In the genomic region with DNA sequence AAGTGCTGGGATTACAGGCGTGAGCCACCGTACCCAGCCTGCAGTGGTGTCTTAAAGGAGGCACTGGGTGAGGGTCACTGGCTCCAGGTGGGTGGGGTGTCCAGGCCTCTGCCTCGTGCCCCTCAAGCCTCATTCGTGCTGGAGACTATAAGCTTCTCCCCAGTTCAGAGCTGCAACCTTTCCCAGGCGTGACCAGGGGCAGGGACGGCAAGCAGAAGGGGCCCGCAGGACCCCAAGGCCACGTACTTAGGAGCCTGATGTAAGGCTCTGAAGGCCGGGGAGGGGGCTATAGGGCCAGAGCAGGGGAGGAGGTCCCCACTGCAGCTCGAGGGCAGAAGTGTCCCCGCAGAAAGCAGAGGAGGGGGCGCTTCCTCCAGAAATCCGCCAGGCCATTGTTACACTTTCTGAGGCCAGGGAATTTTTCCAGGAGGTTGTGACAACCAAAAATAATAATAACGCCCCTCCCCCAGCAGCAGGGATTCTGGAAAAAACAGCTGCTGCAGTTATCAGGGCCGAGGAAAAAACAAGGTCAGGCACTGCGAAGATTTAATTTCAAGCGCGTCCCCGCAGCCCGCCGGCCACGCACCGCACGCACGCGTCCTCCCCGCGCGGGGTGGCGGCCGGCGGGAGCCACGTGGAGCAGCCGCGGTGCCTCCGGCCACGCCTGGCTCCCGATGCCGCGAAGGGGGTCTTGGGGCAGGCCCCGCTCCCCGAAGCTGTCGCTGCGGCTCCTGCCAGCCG, we compare ENCODE assay signal across 11 cellular contexts. TPM values are rescaled to one million over a fixed set of nuclear protein-coding genes. Genes with fewer than 3 reads are reported as not detected.
DNase-seq lines count a peak whose midpoint lies in the region; ATAC-seq and TF ChIP-seq lines count a peak whose summit lies in the region.
"Had no signal": no experiment of that assay in that cellular context is flagged by ENCODE, and none has a peak within 500 bp of the region (broad histone marks: within the 10 kb centered on the region; RNA-seq: fewer than 3 reads in every experiment).

No MANE protein-coding gene starts in this region.

- POLR2A ChIA-PET in A673 (lab: Charles Lee; ENCODE audit: low non-redundant PET): no interaction called here

- ATAC-seq in GM18870 (IDR thresholded peaks at IDR 0.05; ENCODE audit: unreplicated experiment): no peak
- ATAC-seq in HG03039 (IDR thresholded peaks at IDR 0.05; ENCODE audit: unreplicated experiment): no peak

- peaks cover 32% of the 10 kb centered on the region for H3K4me1 ChIP-seq in A673 (ENCODE audit: insufficient read depth, low read length, poor library complexity, severe bottlenecking)
- peaks cover 37% of the 10 kb centered on the region for H3K4me1 ChIP-seq in neural progenitor cell

- peaks cover 10% of the 10 kb centered on the region for H3K36me3 Mint-ChIP-seq in neural progenitor cell

- H3F3A ChIP-seq in neural progenitor cell (ENCODE audit: low read depth): peaks cover 64% of the 10 kb centered on the region

- no peaks in the 10 kb centered on the region for H3K36me3 ChIP-seq in A673 (ENCODE audit: insufficient read depth, low read length, poor library complexity, severe bottlenecking)
- no peaks in the 10 kb centered on the region for H3K36me3 ChIP-seq in neural progenitor cell

- peaks cover 87% of the 10 kb centered on the region for H4K20me1 ChIP-seq in neural progenitor cell (ENCODE audit: low read depth)

- DNase-seq in A673 (ENCODE audit: low spot score): no peak
- peak; percentile 18 for DNase-seq in SK-N-DZ (ENCODE audit: low spot score)
- DNase-seq in fibroblast of mammary gland (ENCODE audit: low read depth): no peak
- DNase-seq in neural progenitor cell (ENCODE audit: low spot score): no peak
- no peak for DNase-seq in A172 (ENCODE audit: low spot score)
- no peak for DNase-seq in posterior vena cava (ENCODE audit: low spot score)
- DNase-seq: activated naive CD4-positive, alpha-beta T cell treated with anti-CD3 and anti-CD28 coated beads, Interleukin-2, amount 50 U/mL, for 16 hours; SHP77 had no signal

- H3K27ac Mint-ChIP-seq in neural progenitor cell: peak overlapping the region; percentile 91
- H3K27ac Mint-ChIP-seq: stimulated activated naive CD8-positive, alpha-beta T cell treated with anti-CD3 and anti-CD28 coated beads, Interleukin-15, Interleukin-2, amounts not matched to agents 100 ng/mL and 50 ng/mL, for 24 hours had no signal

- TF ChIP-seq CTCF in A673 (conservative IDR thresholded peaks at IDR 0.05; ENCODE audit: low read depth, low read length): no peak
- TF ChIP-seq CTCF in fibroblast of mammary gland (conservative IDR thresholded peaks at IDR 0.05; ENCODE audit: control insufficient read depth, insufficient read depth, low read depth, low read length): no peak
- no peak for TF ChIP-seq CTCF in neural progenitor cell (IDR thresholded peaks at IDR 0.05)

- no peak overlapping the region for H2AFZ ChIP-seq in neural progenitor cell (replicated peaks)

- H3K27me3 ChIP-seq in A673 (replicated peaks; ENCODE audit: insufficient read depth, low read depth, low read length, poor library complexity): no peaks in the 10 kb centered on the region
- H3K27me3 ChIP-seq in neural progenitor cell: peaks cover 32% of the 10 kb centered on the region

- BruUV-seq in A673 (replicated peaks; lab: Mats Ljungman, UMichigan): no TSS peak

- H3K9me3 Mint-ChIP-seq in neural progenitor cell: no peaks in the 10 kb centered on the region
- H3K9me3 Mint-ChIP-seq: stimulated activated naive CD8-positive, alpha-beta T cell treated with anti-CD3 and anti-CD28 coated beads, Interleukin-15, Interleukin-2, amounts not matched to agents 100 ng/mL and 50 ng/mL, for 24 hours had no signal

- peaks cover 38% of the 10 kb centered on the region for H3K4me1 Mint-ChIP-seq in neural progenitor cell

- intact Hi-C loops in A673 (cut with micrococcal nuclease; ENCODE audit: unreplicated experiment) (no loop called here), posterior vena cava (cut with DNase I) (loop anchor here in 1 of 2 donors (1.0 kb wide), 1 partner anchor 60 kb away; no protein-coding TSS in a partner anchor)

- H3K4me3 Mint-ChIP-seq in neural progenitor cell: peak overlapping the region; percentile 80
- H3K4me3 Mint-ChIP-seq: stimulated activated naive CD8-positive, alpha-beta T cell treated with anti-CD3 and anti-CD28 coated beads, Interleukin-15, Interleukin-2, amounts not matched to agents 100 ng/mL and 50 ng/mL, for 24 hours had no signal

- peaks cover 6% of the 10 kb centered on the region for H3K27me3 Mint-ChIP-seq in neural progenitor cell (ENCODE audit: insufficient read depth, low read depth)

- peak overlapping the region; percentile 78 for H3K4me3 ChIP-seq in A673 (ENCODE audit: low read depth, low read length, poor library complexity, severe bottlenecking)
- peak overlapping the region; percentile 12 for H3K4me3 ChIP-seq in fibroblast of mammary gland (ENCODE audit: control insufficient read depth, low read depth, low read length)
- H3K4me3 ChIP-seq in neural progenitor cell: peak overlapping the region; percentile 98

- CTCF ChIA-PET in A673 (lab: Charles Lee): no interaction called here

- peak overlapping the region; percentile 99 for H3K4me2 ChIP-seq in neural progenitor cell

- H3K27ac ChIP-seq in A673 (ENCODE audit: low read depth, low read length, poor library complexity, severe bottlenecking): peak overlapping the region; percentile 97
- no peak overlapping the region for H3K27ac ChIP-seq in neural progenitor cell

- H3K79me2 ChIP-seq in neural progenitor cell (ENCODE audit: low read depth): peaks cover 68% of the 10 kb centered on the region

- H3K9me3 ChIP-seq in A673 (ENCODE audit: low read depth, low read length, poor library complexity, severe bottlenecking): no peaks in the 10 kb centered on the region
- no peaks in the 10 kb centered on the region for H3K9me3 ChIP-seq in neural progenitor cell (ENCODE audit: low read depth)

- no peak overlapping the region for H3K9ac ChIP-seq in neural progenitor cell

RNA-seq across cellular contexts. Expression of a gene that starts 45.7 kb away (rescaled TPM):
- total RNA-seq in A673 (2021) (75.1 and 77.3 TPM in 2 replicates), neural progenitor cell (ENCODE audit: low replicate concordance) (8.3 and 31.4 TPM in 2 replicates), posterior vena cava (10 to 100 TPM; 59.6 to 85.1 TPM)
- 37.0 and 51.8 TPM in 2 replicates for polyA plus RNA-seq in SK-N-DZ (2014; cell fraction: cytosol; rRNA removed)
- polyA plus RNA-seq in SK-N-DZ (2014; cell fraction: nucleus; rRNA removed): 68.3 and 105 TPM in 2 replicates
- 57.8 and 71.5 TPM in 2 replicates for total RNA-seq in A172 (2014; rRNA removed; shearing (Covaris generic))

RNA-seq across cellular contexts. Expression of a gene that starts 54.5 kb away (rescaled TPM):
- total RNA-seq in A673 (2021) (74.2 and 80.6 TPM in 2 replicates), neural progenitor cell (ENCODE audit: low replicate concordance) (3.4 and 26.3 TPM in 2 replicates), posterior vena cava (10 to 100 TPM; 17.3 to 19.1 TPM)
- polyA plus RNA-seq in SK-N-DZ (2014; cell fraction: cytosol; rRNA removed): 6.6 and 15.1 TPM in 2 replicates
- polyA plus RNA-seq in SK-N-DZ (2014; cell fraction: nucleus; rRNA removed): 33.7 and 55.3 TPM in 2 replicates
- total RNA-seq in A172 (2014; rRNA removed; shearing (Covaris generic)): 0.95 and 2.0 TPM in 2 replicates

Comparison
In these comparisons a context has a peak if more than half of its experiments do, and no peak if none do; other contexts are left out.
1. H3K4me3 ChIP-seq: peak in every context shown above with its lines; median percentile 98 in neural progenitor cell; 78 in A673; 12 in fibroblast of mammary gland.